ENCODE assay signal across 8 cellular contexts in the genomic region with DNA sequence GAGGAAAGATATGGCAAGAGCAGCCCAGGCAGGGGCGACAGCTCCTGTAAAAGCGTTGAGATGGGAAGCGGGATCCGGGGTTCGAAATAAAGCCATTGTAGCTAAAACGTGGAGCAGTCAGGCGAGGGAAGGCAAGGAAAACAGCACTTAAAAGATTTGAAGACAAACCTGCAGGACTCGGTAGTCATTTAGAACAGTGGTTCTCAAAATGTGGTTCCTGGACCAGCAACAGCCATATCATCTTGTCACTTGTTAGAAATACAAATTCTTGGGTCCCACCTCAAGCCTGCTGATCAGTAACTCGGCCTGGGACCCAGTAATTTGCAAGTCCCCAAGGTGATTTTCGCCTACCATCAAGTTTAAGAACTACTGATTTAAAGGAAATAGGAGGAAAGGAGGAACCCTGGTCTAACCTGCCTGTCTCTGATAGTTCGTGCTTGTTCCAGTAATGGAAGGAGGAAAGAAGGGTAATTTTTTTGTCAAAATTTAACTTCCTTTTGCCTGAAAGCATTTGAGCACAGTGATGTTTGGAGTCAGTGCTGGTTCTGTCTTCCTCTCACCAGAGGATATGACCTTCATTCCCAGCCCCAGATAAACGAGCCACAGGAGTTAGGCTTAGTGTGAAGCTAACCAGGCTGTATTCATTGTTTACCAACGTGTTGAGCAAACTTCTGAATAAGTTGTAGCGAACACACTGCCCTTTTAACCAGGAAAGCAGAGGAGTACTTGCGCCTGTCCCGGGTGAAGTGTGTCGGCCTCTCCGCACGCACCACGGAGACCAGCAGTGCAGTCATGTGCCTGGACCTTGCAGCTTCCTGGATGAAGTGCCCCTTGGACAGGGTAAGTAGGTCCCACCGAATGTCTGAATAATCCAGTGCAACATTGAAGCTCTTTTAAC. TPM values are rescaled to one million over a fixed set of nuclear protein-coding genes. Genes with fewer than 3 reads are reported as not detected.
DNase-seq lines count a peak whose midpoint lies in the region; ATAC-seq and TF ChIP-seq lines count a peak whose summit lies in the region.

No MANE protein-coding gene starts in this region.

- H3K9me3 Mint-ChIP-seq in CD14-positive monocyte = peaks cover 0 to 2% (median 0%) of the 10 kb centered on the region in 7 donors

- POLR2A ChIA-PET in HEK293T (lab: Yijun Ruan, JAX) = interaction anchor here (0.6 to 1.7 kb wide), 10 partner anchors 16 to 194 kb away, joined by 3 to 7 read pairs (median 3); a partner anchor contains a TSS

- H3K4me1 Mint-ChIP-seq in CD14-positive monocyte = peaks cover 27% of the 10 kb centered on the region

- H3K4me1 ChIP-seq in muscle layer of duodenum (ENCODE audit: control insufficient read depth in 1 of 2, insufficient read depth in 2 of 2, low read length in 2 of 2) = peaks cover 18 to 31% of the 10 kb centered on the region in 2 donors

- ATAC-seq in HG02588 (IDR thresholded peaks at IDR 0.05; ENCODE audit: unreplicated experiment) (no peak), HG03521 (IDR thresholded peaks at IDR 0.05; ENCODE audit: unreplicated experiment) (no peak)

- H3K36me3 ChIP-seq in KOPT-K1 (ENCODE audit: insufficient read depth, low read length) (peaks cover 41% of the 10 kb centered on the region), muscle layer of duodenum (ENCODE audit: control insufficient read depth in 1 of 2, insufficient read depth in 2 of 2, low read length in 2 of 2) (no peaks in the 10 kb centered on the region)

- H3K27me3 ChIP-seq in muscle layer of duodenum (ENCODE audit: low read depth, low read length) = no peaks in the 10 kb centered on the region

- H3K27ac ChIP-seq in KOPT-K1 (ENCODE audit: low read depth, low read length, poor library complexity, severe bottlenecking) = peak overlapping the region; percentile 81
- peak overlapping the region; percentile 36 for H3K27ac ChIP-seq in muscle layer of duodenum (ENCODE audit: low read length)

- peaks cover 5 to 11% of the 10 kb centered on the region in 2 donors for H3K36me3 Mint-ChIP-seq in CD14-positive monocyte

- H3K4me3 Mint-ChIP-seq in CD14-positive monocyte = no peak overlapping the region

- no peaks in the 10 kb centered on the region for H3K27me3 Mint-ChIP-seq in CD14-positive monocyte (ENCODE audit: low read depth in 3 of 3)

- H3K27ac Mint-ChIP-seq in CD14-positive monocyte = peak overlapping the region in 1 of 7 donors; percentile 30

- TF ChIP-seq CTCF in CD14-positive monocyte (IDR thresholded peaks at IDR 0.05) = peak; percentile 10

- CTCF ChIA-PET in HEK293T (lab: Yijun Ruan, JAX) = interaction anchor here (1.2 kb wide), 1 partner anchor 17 kb away, joined by 3 read pairs; no protein-coding TSS in a partner anchor

- DNase-seq in CD14-positive monocyte (ENCODE audit: low spot score) = no peak
- peak; percentile 57 for DNase-seq in dermis blood vessel endothelial cell
- DNase-seq in HEK293T (ENCODE audit: extremely low spot score) = no peak
- DNase-seq in NCI-H2227 (lab: John Stamatoyannopoulos, UW; ENCODE audit: unreplicated experiment) = no peak

- peak overlapping the region; percentile 92 to 95 for H3K4me3 ChIP-seq in muscle layer of duodenum (ENCODE audit: low read depth in 1 of 2, low read length in 2 of 2)

- intact Hi-C loops in CD14-positive monocyte (cut with micrococcal nuclease) = no loop called here

- H3K9me3 ChIP-seq in KOPT-K1 (ENCODE audit: insufficient read depth, low read length, poor library complexity, severe bottlenecking) = no peaks in the 10 kb centered on the region
- no peaks in the 10 kb centered on the region for H3K9me3 ChIP-seq in muscle layer of duodenum (ENCODE audit: control insufficient read depth in 1 of 2, low read length in 2 of 2)

TF ChIP-seq in HEK293T, 16 proteins besides CTCF, POLR2A, EP300 and RAD21:
- TF ChIP-seq ELF4 (IDR thresholded peaks at IDR 0.05) (no peak), FOXK2 (IDR thresholded peaks at IDR 0.05) (no peak), CTBP1 (IDR thresholded peaks at IDR 0.05; ENCODE audit: borderline replicate concordance) (no peak), TARDBP (IDR thresholded peaks at IDR 0.05) (no peak), LEF1 (IDR thresholded peaks at IDR 0.05; ENCODE audit: borderline replicate concordance) (no peak), FOXA1 (IDR thresholded peaks at IDR 0.05) (no peak), FOXM1 (IDR thresholded peaks at IDR 0.05; ENCODE audit: borderline replicate concordance) (no peak), BHLHE40 (IDR thresholded peaks at IDR 0.05; ENCODE audit: borderline replicate concordance) (no peak), NFRKB (IDR thresholded peaks at IDR 0.05) (no peak), HDGF (IDR thresholded peaks at IDR 0.05; ENCODE audit: borderline replicate concordance) (no peak), L3MBTL2 (conservative IDR thresholded peaks at IDR 0.05) (no peak)
- TF ChIP-seq, protein P1, sequence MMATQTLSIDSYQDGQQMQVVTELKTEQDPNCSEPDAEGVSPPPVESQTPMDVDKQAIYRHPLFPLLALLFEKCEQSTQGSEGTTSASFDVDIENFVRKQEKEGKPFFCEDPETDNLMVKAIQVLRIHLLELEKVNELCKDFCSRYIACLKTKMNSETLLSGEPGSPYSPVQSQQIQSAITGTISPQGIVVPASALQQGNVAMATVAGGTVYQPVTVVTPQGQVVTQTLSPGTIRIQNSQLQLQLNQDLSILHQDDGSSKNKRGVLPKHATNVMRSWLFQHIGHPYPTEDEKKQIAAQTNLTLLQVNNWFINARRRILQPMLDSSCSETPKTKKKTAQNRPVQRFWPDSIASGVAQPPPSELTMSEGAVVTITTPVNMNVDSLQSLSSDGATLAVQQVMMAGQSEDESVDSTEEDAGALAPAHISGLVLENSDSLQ (IDR thresholded peaks at IDR 0.05) = no peak

RNA-seq across cellular contexts. Expression of a gene that starts 1.1 kb away (rescaled TPM):
- under 1 TPM; 0.21 to 0.31 TPM for polyA plus RNA-seq in CD14-positive monocyte
- 5.4 and 14.2 TPM in 2 replicates for total RNA-seq in dermis blood vessel endothelial cell

RNA-seq across cellular contexts. Expression of a gene that starts 1.6 kb away (rescaled TPM):
- polyA plus RNA-seq in CD14-positive monocyte = 100 to 1,000 TPM; 113 to 130 TPM
- total RNA-seq in dermis blood vessel endothelial cell = 143 and 167 TPM in 2 replicates

RNA-seq across cellular contexts. Expression of a gene that starts 57.6 kb away (rescaled TPM):
- polyA plus RNA-seq in CD14-positive monocyte = not detected
- total RNA-seq in dermis blood vessel endothelial cell = 0.34 and 0.37 TPM in 2 replicates
